32 cellular contexts compared by ENCODE assay signal in genomic region chr3:167835359-167835758, GRCh38.
"Had no signal": no experiment of that assay in that cellular context is flagged by ENCODE, and none has a peak within 500 bp of the region (broad histone marks: within the 10 kb centered on the region; RNA-seq: fewer than 3 reads in every experiment).

No MANE protein-coding gene starts in this region.

- H3K36me3 ChIP-seq: neural progenitor cell, ovary, spleen, suprapubic skin, tibial artery, transverse colon, upper lobe of right lung, uterus had no signal

- DNase-seq: naive thymus-derived CD4-positive, alpha-beta T cell; nephron progenitor cell; occipital lobe; ovary; posterior cingulate gyrus; psoas muscle; right cardiac atrium; spleen; stimulated activated CD4-positive, alpha-beta T cell treated with anti-CD3 and anti-CD28 coated beads, Interleukin-12 subunit alpha, Interleukin-12 subunit beta, amount 100 ng/mL, for 4 hours; stimulated activated CD4-positive, alpha-beta T cell treated with anti-CD3 and anti-CD28 coated beads, Interleukin-1b, Interleukin-23, amount 100 ng/mL, for 48 hours; stimulated activated CD4-positive, alpha-beta T cell treated with anti-CD3 and anti-CD28 coated beads, Interleukin-4, amount 100 ng/mL, for 1 hour; stimulated activated CD4-positive, alpha-beta T cell treated with anti-CD3 and anti-CD28 coated beads, Interleukin-4, amount 100 ng/mL, for 4 hours; stimulated activated CD8-positive, alpha-beta memory T cell treated with anti-CD3 and anti-CD28 coated beads, Interleukin-4, amount 100 ng/mL, for 48 hours; stimulated activated naive CD4-positive, alpha-beta T cell; stimulated activated naive CD8-positive, alpha-beta T cell treated with anti-CD3 and anti-CD28 coated beads, Interleukin-15, amount 100 ng/mL, for 72 hours; stimulated activated naive CD8-positive, alpha-beta T cell treated with anti-CD3 and anti-CD28 coated beads, Interleukin-15, Interleukin-2, amounts not matched to agents 100 U/mL and 50 U/mL, for 24 hours; substantia nigra; testis; tibial artery; transverse colon; upper lobe of right lung; uterus had no signal

- H3K27me3 Mint-ChIP-seq: progenitor cell of endocrine pancreas; stimulated activated memory B cell treated with anti-CD40 and anti-IgM and Interleukin-4, amounts not matched to agents 10 μg/mL and 1 μg/mL and 100 μg/mL, for 72 hours; stimulated activated naive CD8-positive, alpha-beta T cell treated with anti-CD3 and anti-CD28 coated beads, Interleukin-15, amount 100 ng/mL, for 72 hours; type B pancreatic cell had no signal

- H3K4me3 ChIP-seq: neural progenitor cell, ovary, psoas muscle, skin epidermis, smooth muscle cell, spleen, suprapubic skin, testis, tibial artery, transverse colon, upper lobe of right lung, uterus had no signal

- H3K27ac Mint-ChIP-seq: naive thymus-derived CD4-positive, alpha-beta T cell; natural killer cell treated with Interleukin-12 subunit alpha and Interleukin-12 subunit beta and Interleukin-15 and Interleukin-18, amount 100 ng/mL, for 72 hours; nephron progenitor cell; neural progenitor cell; progenitor cell of endocrine pancreas; stimulated activated memory B cell treated with anti-CD40 and anti-IgM and Interleukin-4, amounts not matched to agents 10 μg/mL and 1 μg/mL and 100 μg/mL, for 72 hours; stimulated activated naive CD8-positive, alpha-beta T cell treated with anti-CD3 and anti-CD28 coated beads, Interleukin-15, amount 100 ng/mL, for 72 hours; type B pancreatic cell had no signal

- H3K9me3 ChIP-seq: ovary, psoas muscle, spleen, suprapubic skin, testis, tibial artery, transverse colon, upper lobe of right lung, uterus had no signal

- H3K36me3 Mint-ChIP-seq: naive thymus-derived CD4-positive, alpha-beta T cell; natural killer cell treated with Interleukin-12 subunit alpha and Interleukin-12 subunit beta and Interleukin-15 and Interleukin-18, amount 100 ng/mL, for 72 hours; neural progenitor cell; stimulated activated memory B cell treated with anti-CD40 and anti-IgM and Interleukin-4, amounts not matched to agents 10 μg/mL and 1 μg/mL and 100 μg/mL, for 72 hours; type B pancreatic cell had no signal

- H3K9me3 Mint-ChIP-seq: naive thymus-derived CD4-positive, alpha-beta T cell; natural killer cell treated with Interleukin-12 subunit alpha and Interleukin-12 subunit beta and Interleukin-15 and Interleukin-18, amount 100 ng/mL, for 72 hours; nephron progenitor cell; neural progenitor cell; stimulated activated memory B cell treated with anti-CD40 and anti-IgM and Interleukin-4, amounts not matched to agents 10 μg/mL and 1 μg/mL and 100 μg/mL, for 72 hours; stimulated activated naive CD8-positive, alpha-beta T cell treated with anti-CD3 and anti-CD28 coated beads, Interleukin-15, amount 100 ng/mL, for 72 hours; type B pancreatic cell had no signal

- H3K4me1 Mint-ChIP-seq: naive thymus-derived CD4-positive, alpha-beta T cell; nephron progenitor cell; neural progenitor cell had no signal

- H3K27ac ChIP-seq: neural progenitor cell, ovary, parathyroid adenoma, psoas muscle, skin epidermis, spleen, suprapubic skin, testis, tibial artery, transverse colon, upper lobe of right lung, uterus had no signal

- H3K4me1 ChIP-seq: neural progenitor cell, parathyroid adenoma, psoas muscle, testis, tibial artery, transverse colon, upper lobe of right lung, uterus had no signal

- ATAC-seq: naive thymus-derived CD4-positive, alpha-beta T cell; natural killer cell treated with Interleukin-12 subunit alpha and Interleukin-12 subunit beta and Interleukin-15 and Interleukin-18, amount 100 ng/mL, for 72 hours; psoas muscle; right cardiac atrium; sciatic nerve; stimulated activated memory B cell treated with anti-CD40 and anti-IgM and Interleukin-4, amounts not matched to agents 10 μg/mL and 1 μg/mL and 100 μg/mL, for 72 hours; stimulated activated naive CD8-positive, alpha-beta T cell treated with anti-CD3 and anti-CD28 coated beads, Interleukin-15, amount 100 ng/mL, for 72 hours; stimulated activated naive CD8-positive, alpha-beta T cell treated with anti-CD3 and anti-CD28 coated beads, Interleukin-15, Interleukin-2, amounts not matched to agents 100 U/mL and 50 U/mL, for 24 hours; upper lobe of right lung had no signal

- H3K9ac ChIP-seq: neural progenitor cell, parathyroid adenoma had no signal

- H3K4me2 ChIP-seq: neural progenitor cell, smooth muscle cell had no signal

- H3K79me2 ChIP-seq: parathyroid adenoma had no signal

- H3K4me3 Mint-ChIP-seq: naive thymus-derived CD4-positive, alpha-beta T cell; natural killer cell treated with Interleukin-12 subunit alpha and Interleukin-12 subunit beta and Interleukin-15 and Interleukin-18, amount 100 ng/mL, for 72 hours; nephron progenitor cell; neural progenitor cell; stimulated activated memory B cell treated with anti-CD40 and anti-IgM and Interleukin-4, amounts not matched to agents 10 μg/mL and 1 μg/mL and 100 μg/mL, for 72 hours; stimulated activated naive CD8-positive, alpha-beta T cell treated with anti-CD3 and anti-CD28 coated beads, Interleukin-15, amount 100 ng/mL, for 72 hours; type B pancreatic cell had no signal

- H3K27me3 ChIP-seq: neural progenitor cell, ovary, spleen, suprapubic skin, testis, tibial artery, transverse colon, upper lobe of right lung, uterus had no signal

- H2AFZ ChIP-seq: neural progenitor cell, parathyroid adenoma had no signal
